In the genomic region with DNA sequence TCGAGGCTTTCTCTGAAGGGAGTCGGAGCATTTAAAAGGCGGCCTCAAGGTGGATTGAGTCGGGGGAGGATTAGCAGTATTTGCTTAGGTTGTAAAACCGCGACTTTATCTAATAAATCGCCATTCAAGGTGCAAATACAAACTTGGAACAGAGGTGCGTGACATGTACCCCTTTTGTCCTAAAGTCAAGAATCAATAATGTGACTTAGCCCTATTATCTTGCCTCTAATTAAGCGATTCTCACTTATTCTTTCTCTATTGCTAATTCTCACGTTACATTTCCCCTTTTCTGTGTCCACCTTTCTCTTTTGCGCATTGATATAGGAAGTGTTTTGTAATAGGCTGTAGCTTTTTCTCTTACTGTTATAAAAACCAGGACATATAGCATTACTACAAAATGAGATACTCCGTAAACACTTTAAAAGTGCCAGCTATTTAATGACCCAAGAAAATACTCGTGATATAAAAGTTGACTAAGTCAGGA, we compare ENCODE assay signal across 8 cellular contexts. TPM values are rescaled to one million over a fixed set of nuclear protein-coding genes. Genes with fewer than 3 reads are reported as not detected.
DNase-seq lines count a peak whose midpoint lies in the region; ATAC-seq and TF ChIP-seq lines count a peak whose summit lies in the region.

No MANE protein-coding gene starts in this region.

- no peak for TF ChIP-seq CTCF in AG10803 (conservative IDR thresholded peaks at IDR 0.05; ENCODE audit: low read length)

- H3K27ac ChIP-seq in epithelial cell of prostate = peak overlapping the region; percentile 79

- H3K9ac ChIP-seq in skeletal muscle satellite cell (ENCODE audit: low read depth, low read length) = peak overlapping the region; percentile 82

- no peaks in the 10 kb centered on the region for H3K36me3 ChIP-seq in skeletal muscle satellite cell (ENCODE audit: insufficient read depth, low read length)

- no peaks in the 10 kb centered on the region for H3K27me3 ChIP-seq in skeletal muscle satellite cell (ENCODE audit: control insufficient read depth, insufficient read depth, low read length)

- DNase-seq in AG10803 (ENCODE audit: low read depth) (no peak), NCI-H69 (lab: John Stamatoyannopoulos, UW) (peak; percentile 77), epithelial cell of prostate (ENCODE audit: low read depth, low spot score) (no peak), T1000 (lab: John Stamatoyannopoulos, UW) (no peak), nucleus accumbens (lab: John Stamatoyannopoulos, UW) (no peak), NCI-H2081 (lab: John Stamatoyannopoulos, UW) (no peak)

- no peaks in the 10 kb centered on the region for H3K9me3 ChIP-seq in skeletal muscle satellite cell (replicated peaks; ENCODE audit: low read length)

- H3K4me3 ChIP-seq in AG10803 (ENCODE audit: low read length) (peak overlapping the region; percentile 89), skeletal muscle satellite cell (ENCODE audit: low read length) (peak overlapping the region; percentile 96)

- peak; percentile 20 for ATAC-seq in GM19395 (IDR thresholded peaks at IDR 0.05; ENCODE audit: unreplicated experiment)

- peak overlapping the region; percentile 77 for H3K4me2 ChIP-seq in skeletal muscle satellite cell (ENCODE audit: low read length)

- peaks cover 17% of the 10 kb centered on the region for H3K4me1 ChIP-seq in skeletal muscle satellite cell (ENCODE audit: control insufficient read depth, insufficient read depth, low read length)

RNA-seq across cellular contexts. Expression of gene TMEM30A, which starts 0.6 kb away (rescaled TPM):
- 108 and 116 TPM in 2 replicates for total RNA-seq in skeletal muscle satellite cell (2012; rRNA removed)

RNA-seq across cellular contexts. Expression of gene COX7A2, which starts 41.6 kb away (rescaled TPM):
- total RNA-seq in skeletal muscle satellite cell (2012; rRNA removed) = 241 and 274 TPM in 2 replicates
